ENCODE assay signal across 8 cellular contexts in genomic region chr3:32467333-32468070, GRCh38. TPM values are rescaled to one million over a fixed set of nuclear protein-coding genes. Genes with fewer than 3 reads are reported as not detected.
DNase-seq lines count a peak whose midpoint lies in the region; ATAC-seq lines count a peak whose summit lies in the region.

No MANE protein-coding gene starts in this region.

- H4K8ac ChIP-seq in mesenchymal stem cell (ENCODE audit: low read length): no peak overlapping the region

- H3K36me3 Mint-ChIP-seq in activated CD4-positive, alpha-beta memory T cell treated with anti-CD3 and anti-CD28 coated beads, Interleukin-2, amount 10 ng/mL, durations not matched to agents 7 days and 5 days (ENCODE audit: low read depth): peaks cover 36% of the 10 kb centered on the region

- H3K4ac ChIP-seq in mesenchymal stem cell (ENCODE audit: low read depth in 1 of 2, low read length in 2 of 2): no peak overlapping the region

- no peak overlapping the region for H2BK12ac ChIP-seq in mesenchymal stem cell (ENCODE audit: low read length in 2 of 2)

- H3K27me3 ChIP-seq in mesenchymal stem cell (ENCODE audit: control insufficient read depth in 1 of 2, insufficient read depth in 1 of 2, low read length in 2 of 2): no peaks in the 10 kb centered on the region

- H3K14ac ChIP-seq in mesenchymal stem cell (ENCODE audit: low read length in 2 of 2): no peak overlapping the region

- peak overlapping the region in 1 of 2 experiments; percentile 49 for H3K4me3 ChIP-seq in mesenchymal stem cell (ENCODE audit: insufficient read depth in 1 of 2, low read depth in 1 of 2, low read length in 2 of 2)

- H3K79me1 ChIP-seq in mesenchymal stem cell (replicated peaks; ENCODE audit: low read length, poor library complexity, severe bottlenecking): peaks cover 11% of the 10 kb centered on the region

- H2BK15ac ChIP-seq in mesenchymal stem cell (ENCODE audit: low read depth, poor library complexity, severe bottlenecking): no peak overlapping the region

- peak; percentile 94 for DNase-seq in 8988T
- peak; percentile 61 for DNase-seq in NCI-H345 (lab: John Stamatoyannopoulos, UW)
- DNase-seq in activated CD4-positive, alpha-beta memory T cell treated with anti-CD3 and anti-CD28 coated beads, Interleukin-2, amount 10 ng/mL, durations not matched to agents 7 days and 5 days: peak; percentile 74
- DNase-seq in effector CD8-positive, alpha-beta T cell (lab: John Stamatoyannopoulos, UW): peak; percentile 73
- DNase-seq in mesenchymal stem cell: peak; percentile 52
- peak; percentile 57 for DNase-seq in stimulated activated CD8-positive, alpha-beta memory T cell treated with anti-CD3 and anti-CD28 coated beads, Interleukin-12 subunit alpha, Interleukin-12 subunit beta, amount 100 ng/mL, for 1 hour (ENCODE audit: low read depth)

- no peak overlapping the region for H2AFZ ChIP-seq in mesenchymal stem cell (ENCODE audit: low read depth, low read length)

- no peak overlapping the region for H3K27ac Mint-ChIP-seq in activated CD4-positive, alpha-beta memory T cell treated with anti-CD3 and anti-CD28 coated beads, Interleukin-2, amount 10 ng/mL, durations not matched to agents 7 days and 5 days

- no peak overlapping the region for H2BK120ac ChIP-seq in mesenchymal stem cell (ENCODE audit: low read depth, low read length)

- no peak overlapping the region for H3K18ac ChIP-seq in mesenchymal stem cell (ENCODE audit: low read depth in 1 of 2, low read length in 2 of 2)

- CTCF ChIA-PET in activated CD4-positive, alpha-beta memory T cell treated with anti-CD3 and anti-CD28 coated beads, Interleukin-2, amount 10 ng/mL, durations not matched to agents 7 days and 5 days (lab: Charles Lee): interaction anchor here (0.6 to 5.2 kb wide), 46 partner anchors 8 to 217 kb away, joined by 3 to 97 read pairs (median 6); partner anchors contain the start of genes CMTM6, CMTM7 and CNOT10

- peaks cover 4 to 11% of the 10 kb centered on the region in 2 experiments for H3K36me3 ChIP-seq in mesenchymal stem cell (ENCODE audit: control insufficient read depth in 1 of 2, insufficient read depth in 2 of 2, low read depth in 1 of 2, low read length in 2 of 2)

- POLR2A ChIA-PET in activated CD4-positive, alpha-beta memory T cell treated with anti-CD3 and anti-CD28 coated beads, Interleukin-2, amount 10 ng/mL, durations not matched to agents 7 days and 5 days (lab: Charles Lee): interaction anchor here (0.7 to 1.6 kb wide), 12 partner anchors 10 to 290 kb away, joined by 3 to 4 read pairs (median 3); partner anchors contain the start of gene CMTM7

- no peaks in the 10 kb centered on the region for H3K9me3 Mint-ChIP-seq in activated CD4-positive, alpha-beta memory T cell treated with anti-CD3 and anti-CD28 coated beads, Interleukin-2, amount 10 ng/mL, durations not matched to agents 7 days and 5 days

- no peak overlapping the region for H3K23ac ChIP-seq in mesenchymal stem cell (ENCODE audit: low read length in 2 of 2)

- ATAC-seq in GM18502 (IDR thresholded peaks at IDR 0.05; ENCODE audit: poor library complexity, unreplicated experiment) (peak; percentile 66), HG03045 (IDR thresholded peaks at IDR 0.05; ENCODE audit: unreplicated experiment) (peak; percentile 69)

- peaks cover 43% of the 10 kb centered on the region for H3K4me1 Mint-ChIP-seq in activated CD4-positive, alpha-beta memory T cell treated with anti-CD3 and anti-CD28 coated beads, Interleukin-2, amount 10 ng/mL, durations not matched to agents 7 days and 5 days

- WGBS in mesenchymal stem cell: 49% methylated on average over 38 of the region's 41 CpGs

- no peaks in the 10 kb centered on the region for H3K27me3 Mint-ChIP-seq in activated CD4-positive, alpha-beta memory T cell treated with anti-CD3 and anti-CD28 coated beads, Interleukin-2, amount 10 ng/mL, durations not matched to agents 7 days and 5 days

- no peak overlapping the region for H4K91ac ChIP-seq in mesenchymal stem cell (ENCODE audit: low read length)

- H2AK5ac ChIP-seq in mesenchymal stem cell (ENCODE audit: low read length, severe bottlenecking): no peak overlapping the region

- H3K9me3 ChIP-seq in mesenchymal stem cell (ENCODE audit: control insufficient read depth, low read length): no peaks in the 10 kb centered on the region

- H2BK5ac ChIP-seq in mesenchymal stem cell (ENCODE audit: low read depth, low read length, poor library complexity, severe bottlenecking): no peak overlapping the region

- H3K4me2 ChIP-seq in mesenchymal stem cell (ENCODE audit: low read length, poor library complexity, severe bottlenecking): peak overlapping the region; percentile 20

- H3K27ac ChIP-seq in mesenchymal stem cell (ENCODE audit: low read length, poor library complexity, severe bottlenecking): no peak overlapping the region

- H3K4me1 ChIP-seq in mesenchymal stem cell (ENCODE audit: control insufficient read depth, insufficient read depth, low read depth, low read length): peaks cover 14% of the 10 kb centered on the region

- H3K4me3 Mint-ChIP-seq in activated CD4-positive, alpha-beta memory T cell treated with anti-CD3 and anti-CD28 coated beads, Interleukin-2, amount 10 ng/mL, durations not matched to agents 7 days and 5 days: no peak overlapping the region

- no peak overlapping the region for H3K9ac ChIP-seq in mesenchymal stem cell (ENCODE audit: low read length)

RNA-seq across cellular contexts. Expression of gene CMTM6, which starts 35.1 kb away (rescaled TPM):
- 10 to 100 TPM; 89.5 to 91.8 TPM for total RNA-seq in activated CD4-positive, alpha-beta memory T cell treated with anti-CD3 and anti-CD28 coated beads, Interleukin-2, amount 10 ng/mL, durations not matched to agents 7 days and 5 days
- 80.4 TPM for polyA plus RNA-seq in mesenchymal stem cell (2013, experiment 1 of 2)
- polyA plus RNA-seq in mesenchymal stem cell (2013, experiment 2 of 2): 85.5 TPM
